In genomic region chr3:16249336-16249735, GRCh38 we compare ENCODE assay signal across 10 cellular contexts. TPM values are rescaled to one million over a fixed set of nuclear protein-coding genes. Genes with fewer than 3 reads are reported as not detected.
DNase-seq lines count a peak whose midpoint lies in the region; ATAC-seq and TF ChIP-seq lines count a peak whose summit lies in the region.
"Had no signal": no experiment of that assay in that cellular context is flagged by ENCODE, and none has a peak within 500 bp of the region (broad histone marks: within the 10 kb centered on the region; RNA-seq: fewer than 3 reads in every experiment).

No MANE protein-coding gene starts in this region.

- H3K36me3 Mint-ChIP-seq in glutamatergic neuron (ENCODE audit: unreplicated experiment), result no peaks in the 10 kb centered on the region
- H3K36me3 Mint-ChIP-seq in natural killer cell treated with Interleukin-12 subunit alpha and Interleukin-12 subunit beta and Interleukin-15 and Interleukin-18, amount 100 ng/mL, for 72 hours, result no peaks in the 10 kb centered on the region

- no peaks in the 10 kb centered on the region for H3K36me3 ChIP-seq in BJ (ENCODE audit: control insufficient read depth, insufficient read depth, low read length)
- H3K36me3 ChIP-seq: right atrium auricular region had no signal

- POLR2A ChIA-PET in BJ (lab: Charles Lee), result no interaction called here

- no peak overlapping the region for H3K4me3 ChIP-seq in BJ (ENCODE audit: low read depth, low read length)
- H3K4me3 ChIP-seq: right atrium auricular region had no signal

- ATAC-seq in GM18498 (IDR thresholded peaks at IDR 0.05; ENCODE audit: unreplicated experiment), result no peak
- no peak for ATAC-seq in natural killer cell treated with Interleukin-12 subunit alpha and Interleukin-12 subunit beta and Interleukin-15 and Interleukin-18, amount 100 ng/mL, for 72 hours

- no peaks in the 10 kb centered on the region for H3K27me3 Mint-ChIP-seq in glutamatergic neuron (ENCODE audit: unreplicated experiment)
- no peaks in the 10 kb centered on the region for H3K27me3 Mint-ChIP-seq in natural killer cell treated with Interleukin-12 subunit alpha and Interleukin-12 subunit beta and Interleukin-15 and Interleukin-18, amount 100 ng/mL, for 72 hours

- CTCF ChIA-PET in BJ (lab: Yijun Ruan, JAX), result interaction anchor here (0.6 to 2.5 kb wide), 8 partner anchors 8 to 437 kb away, joined by 3 to 26 read pairs (median 3); no protein-coding TSS in a partner anchor

- H3K4me1 Mint-ChIP-seq in glutamatergic neuron (ENCODE audit: low read depth, unreplicated experiment), result peaks cover 26% of the 10 kb centered on the region
- H3K4me1 Mint-ChIP-seq in natural killer cell treated with Interleukin-12 subunit alpha and Interleukin-12 subunit beta and Interleukin-15 and Interleukin-18, amount 100 ng/mL, for 72 hours (ENCODE audit: low read depth in 2 of 2), result peaks cover 10 to 26% of the 10 kb centered on the region in 2 donors

- no peaks in the 10 kb centered on the region for H3K27me3 ChIP-seq in BJ (ENCODE audit: control insufficient read depth, insufficient read depth, low read length)
- H3K27me3 ChIP-seq: right atrium auricular region had no signal

- H3K9me3 Mint-ChIP-seq in glutamatergic neuron (ENCODE audit: unreplicated experiment), result peaks cover 1% of the 10 kb centered on the region
- H3K9me3 Mint-ChIP-seq in natural killer cell treated with Interleukin-12 subunit alpha and Interleukin-12 subunit beta and Interleukin-15 and Interleukin-18, amount 100 ng/mL, for 72 hours, result no peaks in the 10 kb centered on the region

- no peak overlapping the region for H3K27ac Mint-ChIP-seq in glutamatergic neuron (ENCODE audit: unreplicated experiment)
- no peak overlapping the region for H3K27ac Mint-ChIP-seq in natural killer cell treated with Interleukin-12 subunit alpha and Interleukin-12 subunit beta and Interleukin-15 and Interleukin-18, amount 100 ng/mL, for 72 hours

- DNase-seq in BJ (ENCODE audit: low read depth) (no peak), GM20000 (ENCODE audit: low spot score) (no peak), SK-MEL-5 (ENCODE audit: low read depth, low spot score) (peak; percentile 69), glutamatergic neuron (peak; percentile 60), activated gamma-delta T cell (lab: John Stamatoyannopoulos, UW) (no peak), HPDE6-E6E7 (ENCODE audit: extremely low spot score) (no peak)
- no peak for DNase-seq in natural killer cell treated with Interleukin-12 subunit alpha and Interleukin-12 subunit beta and Interleukin-15 and Interleukin-18, amount 100 ng/mL, for 72 hours (ENCODE audit: low spot score)
- DNase-seq: NCI-H774 had no signal

- H3K4me3 Mint-ChIP-seq in glutamatergic neuron (ENCODE audit: unreplicated experiment), result no peak overlapping the region
- H3K4me3 Mint-ChIP-seq in natural killer cell treated with Interleukin-12 subunit alpha and Interleukin-12 subunit beta and Interleukin-15 and Interleukin-18, amount 100 ng/mL, for 72 hours, result no peak overlapping the region

- in situ Hi-C loops in SK-MEL-5 (cut with HindIII; ENCODE audit: low pct_unique_long_range_greater_than_20kb, low sequenced_read_pairs), result no loop called here

- TF ChIP-seq CTCF in BJ (IDR thresholded peaks at IDR 0.05; ENCODE audit: insufficient read depth, low read depth, low read length) (peak; percentile 60), GM20000 (IDR thresholded peaks at IDR 0.05; ENCODE audit: extremely low read depth, missing control alignments) (peak; percentile 49), glutamatergic neuron (IDR thresholded peaks at IDR 0.05; ENCODE audit: partially characterized antibody, unreplicated experiment) (peak; percentile 47)

RNA-seq across cellular contexts. Expression of gene DPH3, which starts 15.4 kb away (rescaled TPM):
- 11.4 and 18.2 TPM in 2 replicates for polyA plus RNA-seq in BJ (2011; rRNA removed)
- 8.9 and 11.2 TPM in 2 replicates for polyA minus RNA-seq in BJ (2011; rRNA and poly(A)+ RNA removed)
- 29.3 and 29.8 TPM in 2 replicates for total RNA-seq in SK-MEL-5 (2014; rRNA removed; shearing (Covaris generic))
- polyA plus RNA-seq in SK-MEL-5 (2015; cell fraction: cytosol; rRNA removed), result 22.5 and 24.3 TPM in 2 replicates
- 13.3 and 14.9 TPM in 2 replicates for polyA plus RNA-seq in SK-MEL-5 (2015; cell fraction: nucleus; rRNA removed)
- total RNA-seq in glutamatergic neuron (ENCODE audit: unreplicated experiment), result 30.5 TPM
- 10 to 100 TPM; 24.4 to 25.7 TPM for total RNA-seq in natural killer cell treated with Interleukin-12 subunit alpha and Interleukin-12 subunit beta and Interleukin-15 and Interleukin-18, amount 100 ng/mL, for 72 hours

RNA-seq across cellular contexts. Expression of gene OXNAD1, which starts 15.7 kb away (rescaled TPM):
- 8.9 and 11.4 TPM in 2 replicates for polyA plus RNA-seq in BJ (2011; rRNA removed)
- 9.4 and 10.0 TPM in 2 replicates for polyA minus RNA-seq in BJ (2011; rRNA and poly(A)+ RNA removed)
- 36.1 and 39.1 TPM in 2 replicates for total RNA-seq in SK-MEL-5 (2014; rRNA removed; shearing (Covaris generic))
- polyA plus RNA-seq in SK-MEL-5 (2015; cell fraction: cytosol; rRNA removed), result 19.4 and 23.7 TPM in 2 replicates
- 16.2 and 31.1 TPM in 2 replicates for polyA plus RNA-seq in SK-MEL-5 (2015; cell fraction: nucleus; rRNA removed)
- total RNA-seq in glutamatergic neuron (ENCODE audit: unreplicated experiment), result 14.6 TPM
- 10 to 100 TPM; 16.0 to 31.4 TPM for total RNA-seq in natural killer cell treated with Interleukin-12 subunit alpha and Interleukin-12 subunit beta and Interleukin-15 and Interleukin-18, amount 100 ng/mL, for 72 hours

Comparison
In these comparisons a context has a peak if more than half of its experiments do, and no peak if none do; other contexts are left out.
1. DNase-seq: peak in SK-MEL-5 (single experiment) and glutamatergic neuron (single experiment); none in BJ (single experiment), GM20000 (single experiment), activated gamma-delta T cell (single experiment), HPDE6-E6E7 (single experiment) and natural killer cell treated with Interleukin-12 subunit alpha and Interleukin-12 subunit beta and Interleukin-15 and Interleukin-18, amount 100 ng/mL, for 72 hours (single experiment).
2. Peak in every context shown above with its lines, with median percentiles within 50 percentile points of each other: CTCF ChIP-seq.